In genomic region chr10:95335933-95336699, GRCh38 we compare ENCODE assay signal across 1 cellular context.
TF ChIP-seq lines count a peak whose summit lies in the region.

No MANE protein-coding gene starts in this region.

TF ChIP-seq in IMR-90, 13 proteins besides CTCF, POLR2A, EP300 and RAD21:
- TF ChIP-seq RCOR1 (IDR thresholded peaks at IDR 0.05; ENCODE audit: insufficient replicate concordance, low read length) = no peak
- no peak for TF ChIP-seq BHLHE40 (IDR thresholded peaks at IDR 0.05; ENCODE audit: low read depth, low read length)
- TF ChIP-seq CEBPB (IDR thresholded peaks at IDR 0.05; ENCODE audit: low read depth, low read length) = no peak
- TF ChIP-seq, protein P1, sequence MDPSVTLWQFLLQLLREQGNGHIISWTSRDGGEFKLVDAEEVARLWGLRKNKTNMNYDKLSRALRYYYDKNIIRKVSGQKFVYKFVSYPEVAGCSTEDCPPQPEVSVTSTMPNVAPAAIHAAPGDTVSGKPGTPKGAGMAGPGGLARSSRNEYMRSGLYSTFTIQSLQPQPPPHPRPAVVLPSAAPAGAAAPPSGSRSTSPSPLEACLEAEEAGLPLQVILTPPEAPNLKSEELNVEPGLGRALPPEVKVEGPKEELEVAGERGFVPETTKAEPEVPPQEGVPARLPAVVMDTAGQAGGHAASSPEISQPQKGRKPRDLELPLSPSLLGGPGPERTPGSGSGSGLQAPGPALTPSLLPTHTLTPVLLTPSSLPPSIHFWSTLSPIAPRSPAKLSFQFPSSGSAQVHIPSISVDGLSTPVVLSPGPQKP (IDR thresholded peaks at IDR 0.05; ENCODE audit: borderline replicate concordance, low read depth, low read length) = no peak
- no peak for TF ChIP-seq USF2 (IDR thresholded peaks at IDR 0.05; ENCODE audit: low read depth, low read length)
- no peak for TF ChIP-seq NFE2L2 (IDR thresholded peaks at IDR 0.05; ENCODE audit: low read depth, low read length)
- no peak for TF ChIP-seq SMC3 (IDR thresholded peaks at IDR 0.05; ENCODE audit: low read depth, low read length)
- TF ChIP-seq CHD1 (IDR thresholded peaks at IDR 0.05; ENCODE audit: low read depth, low read length) = no peak
- no peak for TF ChIP-seq RFX5 (IDR thresholded peaks at IDR 0.05; ENCODE audit: low read depth, low read length)
- no peak for TF ChIP-seq FOS (IDR thresholded peaks at IDR 0.05; ENCODE audit: low read depth, low read length)
- TF ChIP-seq MXI1 (IDR thresholded peaks at IDR 0.05; ENCODE audit: borderline replicate concordance, low read depth, low read length) = no peak
- no peak for TF ChIP-seq MAZ (IDR thresholded peaks at IDR 0.05; ENCODE audit: borderline replicate concordance, low read depth, low read length)
- TF ChIP-seq MAFK (IDR thresholded peaks at IDR 0.05; ENCODE audit: low read depth, low read length) = no peak
TF ChIP-seq in IMR-90: peak in this region for 0.
